Comparison of ENCODE assay signal across 1 cellular context in genomic region chr6:44166591-44167184, GRCh38.
TF ChIP-seq lines count a peak whose summit lies in the region.

No MANE protein-coding gene starts in this region.

TF ChIP-seq in K562, 482 proteins besides CTCF, POLR2A, EP300 and RAD21 (continued from another document):
- TF ChIP-seq CUX1 (CRISPR knock-in tag; IDR thresholded peaks at IDR 0.05) (no peak), VEZF1 (CRISPR knock-in tag; IDR thresholded peaks at IDR 0.05) (peak; percentile 31; the same call in 1 of the 2 replicates), MNT (conservative IDR thresholded peaks at IDR 0.05) (no peak), CBX5 (IDR thresholded peaks at IDR 0.05; ENCODE audit: borderline replicate concordance, low read depth) (no peak), THRA (IDR thresholded peaks at IDR 0.05) (no peak), ZSCAN29 (IDR thresholded peaks at IDR 0.05) (no peak), ZBTB34 (CRISPR knock-in tag; IDR thresholded peaks at IDR 0.05) (no peak), RBM34 (IDR thresholded peaks at IDR 0.05; ENCODE audit: borderline replicate concordance, insufficient read depth, low read length) (no peak), ZBTB49 (CRISPR knock-in tag; IDR thresholded peaks at IDR 0.05; ENCODE audit: borderline replicate concordance) (no peak), TFAP4 (CRISPR knock-in tag; IDR thresholded peaks at IDR 0.05; ENCODE audit: borderline replicate concordance) (peak; percentile 60; the same call in 1 of the 2 replicates), ZNF740 (CRISPR knock-in tag; IDR thresholded peaks at IDR 0.05) (no peak), ZNF740 (tag; IDR thresholded peaks at IDR 0.05) (no peak), RFX1 (IDR thresholded peaks at IDR 0.05) (no peak), POLR2B (IDR thresholded peaks at IDR 0.05; ENCODE audit: low read depth, partially characterized antibody) (no peak), ZNF263 (CRISPR knock-in tag; IDR thresholded peaks at IDR 0.05; ENCODE audit: borderline replicate concordance) (peak; percentile 66; the same call in 1 of the 2 replicates), TFAM (CRISPR knock-in tag; conservative IDR thresholded peaks at IDR 0.05) (no peak), RBFOX2 (IDR thresholded peaks at IDR 0.05; ENCODE audit: low read depth, low read length) (no peak), EHMT2 (IDR thresholded peaks at IDR 0.05) (no peak), GABPB2 (CRISPR knock-in tag; conservative IDR thresholded peaks at IDR 0.05) (no peak), EGR1 (conservative IDR thresholded peaks at IDR 0.05) (peak; percentile 51; the same call in 1 of the 2 replicates), TRIM24 (IDR thresholded peaks at IDR 0.05) (no peak), CHAMP1 (IDR thresholded peaks at IDR 0.05) (no peak)
